Comparison of ENCODE assay signal across 23 cellular contexts in the genomic region with DNA sequence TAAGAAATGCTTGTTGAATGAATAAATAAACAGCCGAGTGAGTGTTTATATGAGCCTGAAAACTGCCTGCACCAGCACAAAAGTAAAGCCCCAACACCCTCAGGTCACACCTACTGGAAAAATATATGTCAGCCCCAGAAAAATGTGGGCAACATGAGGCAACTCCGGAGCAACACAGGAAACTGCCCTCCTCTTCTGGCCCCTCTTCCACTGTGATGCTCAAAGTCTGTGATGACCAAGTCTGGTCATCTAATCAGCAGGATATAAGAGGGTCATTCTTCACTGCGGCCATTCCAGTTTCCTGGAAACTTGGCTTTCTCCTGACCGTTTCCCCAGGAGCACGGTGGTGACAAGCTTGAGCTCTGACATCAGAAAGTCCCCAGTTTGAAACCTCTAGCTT.
DNase-seq lines count a peak whose midpoint lies in the region; ATAC-seq, FAIRE-seq and TF ChIP-seq lines count a peak whose summit lies in the region.
"Had no signal": no experiment of that assay in that cellular context is flagged by ENCODE, and none has a peak within 500 bp of the region (broad histone marks: within the 10 kb centered on the region; RNA-seq: fewer than 3 reads in every experiment).

No MANE protein-coding gene starts in this region.

- BruUV-seq in K562 (replicated peaks; lab: Mats Ljungman, UMichigan) = no TSS peak

- no peak overlapping the region for H3K23ac ChIP-seq in mesenchymal stem cell (ENCODE audit: low read length in 2 of 2)

- no peak for TF ChIP-seq RAD21 in K562 (CRISPR knock-in tag; conservative IDR thresholded peaks at IDR 0.05 in 1 of 2, IDR thresholded peaks at IDR 0.05 in 1 of 2)

- WGBS in K562 (ENCODE audit: insufficient coverage, low coverage, missing lambda C conversion rate) = 19% methylated on average over 5 of the region's 5 CpGs
- 73% methylated on average over 5 of the region's 5 CpGs for WGBS in mesenchymal stem cell

- H3K4me1 ChIP-seq in K562 (replicated peaks in 1 of 2; ENCODE audit: control insufficient read depth in 2 of 2, insufficient read depth in 2 of 2, low read length in 2 of 2) = peaks cover 0 to 23% of the 10 kb centered on the region in 2 experiments; a peak in 4 of 5 replicates
- H3K4me1 ChIP-seq in mesenchymal stem cell (ENCODE audit: control insufficient read depth, insufficient read depth, low read depth, low read length) = peaks cover 3% of the 10 kb centered on the region
- H3K4me1 ChIP-seq: BE2C, Peyer's patch had no signal

- no peak overlapping the region for H2BK120ac ChIP-seq in mesenchymal stem cell (ENCODE audit: low read depth, low read length)

- H3K79me2 ChIP-seq in K562 (ENCODE audit: control insufficient read depth, insufficient read depth, low read length) = no peaks in the 10 kb centered on the region

- no peak for TF ChIP-seq EP300 in K562 (IDR thresholded peaks at IDR 0.05; ENCODE audit: low read length)

- H3K4ac ChIP-seq in mesenchymal stem cell (ENCODE audit: low read depth in 1 of 2, low read length in 2 of 2) = no peak overlapping the region

- no peak for TF ChIP-seq CTCF in AG10803 (conservative IDR thresholded peaks at IDR 0.05; ENCODE audit: low read length)
- no peak for TF ChIP-seq CTCF in HL-60 (IDR thresholded peaks at IDR 0.05; ENCODE audit: insufficient read depth, low read length)
- no peak for TF ChIP-seq CTCF in K562 (IDR thresholded peaks at IDR 0.05 in 2 of 3, conservative IDR thresholded peaks at IDR 0.05 in 1 of 3; ENCODE audit: insufficient read depth in 2 of 3, low read depth in 1 of 3, low read length in 3 of 3)

- peak overlapping the region in 1 of 2 experiments; percentile 16 for H3K18ac ChIP-seq in mesenchymal stem cell (ENCODE audit: low read depth in 1 of 2, low read length in 2 of 2)

- H4K91ac ChIP-seq in mesenchymal stem cell (ENCODE audit: low read length) = no peak overlapping the region

- DNase-seq in AG10803 (ENCODE audit: low read depth) (peak; percentile 3), HL-60 (ENCODE audit: low read depth in 1 of 2, low spot score in 1 of 2) (peak in 1 of 2 experiments; percentile 49), K562 (ENCODE audit: extremely low read depth in 1 of 4, low spot score in 3 of 4) (no peak), mesenchymal stem cell (peak; percentile 14)
- no peak for DNase-seq in activated T-cell treated with anti-CD3 and anti-CD28 coated beads, Interleukin-2, amount 50 U/mL, for 1 hour
- DNase-seq in activated T-cell treated with anti-CD3 and anti-CD28 coated beads, Interleukin-2, amount 50 U/mL, for 48 hours = no peak
- DNase-seq: BE2C; CD8-positive, alpha-beta memory T cell; DMS 273 treated with DMSO at 0.1 percent for 48 hours; DMS79; EL; GDM1; H9; KG1; MG63; NCI-H2029; NCI-H69; Peyer's patch; SIG-M5 had no signal

- POLR2A ChIA-PET in K562 (lab: Yijun Ruan, JAX) = interaction anchor here (0.8 to 1.1 kb wide), 2 partner anchors 9 to 27 kb away, joined by 3 read pairs; no protein-coding TSS in a partner anchor

- CTCF ChIA-PET in K562 (lab: Yijun Ruan, JAX; ENCODE audit: low intra/inter-chr PET ratio) = no interaction called here

- H3K27ac ChIP-seq in HL-60 (replicated peaks) (peak overlapping the region; percentile 98), K562 (ENCODE audit: extremely low read depth, low read depth, low read length) (peak overlapping the region; percentile 32; the same call in 1 of the 3 replicates), mesenchymal stem cell (ENCODE audit: low read length, poor library complexity, severe bottlenecking) (no peak overlapping the region)
- H3K27ac ChIP-seq: Peyer's patch, SK-N-MC had no signal

- H3K36me3 ChIP-seq in K562 (ENCODE audit: control insufficient read depth, insufficient read depth, low read length) (no peaks in the 10 kb centered on the region), mesenchymal stem cell (ENCODE audit: control insufficient read depth in 1 of 2, insufficient read depth in 2 of 2, low read depth in 1 of 2, low read length in 2 of 2) (no peaks in the 10 kb centered on the region)
- H3K36me3 ChIP-seq: BE2C, MG63, Peyer's patch had no signal

- H2AFZ ChIP-seq in K562 (ENCODE audit: low read depth, low read length) (peak overlapping the region; percentile 20; the same call in 1 of the 2 replicates), mesenchymal stem cell (ENCODE audit: low read depth, low read length) (no peak overlapping the region)
- H2AFZ ChIP-seq: GM23338 had no signal

- no peak overlapping the region for H2AK5ac ChIP-seq in mesenchymal stem cell (ENCODE audit: low read length, severe bottlenecking)

- no peak overlapping the region for H3K4me2 ChIP-seq in K562 (ENCODE audit: insufficient read depth, low read length)
- H3K4me2 ChIP-seq in mesenchymal stem cell (ENCODE audit: low read length, poor library complexity, severe bottlenecking) = no peak overlapping the region
- H3K4me2 ChIP-seq: GM23338 had no signal

- no peaks in the 10 kb centered on the region for H3K9me1 ChIP-seq in K562 (ENCODE audit: control insufficient read depth, insufficient read depth, low read length)

- TF ChIP-seq POLR2A in K562 (conservative IDR thresholded peaks at IDR 0.05) = no peak

- no peak overlapping the region for H2BK12ac ChIP-seq in mesenchymal stem cell (ENCODE audit: low read length in 2 of 2)

- ATAC-seq in K562 (peak; percentile 42; the same call in 1 of the 3 replicates), HG03280 (IDR thresholded peaks at IDR 0.05; ENCODE audit: unreplicated experiment) (no peak)
- ATAC-seq: GM12878, GM23338 had no signal

- H3K4me3 ChIP-seq in AG10803 (ENCODE audit: low read length) = no peak overlapping the region
- no peak overlapping the region for H3K4me3 ChIP-seq in HL-60 (replicated peaks; ENCODE audit: insufficient read depth, low read length)
- no peak overlapping the region for H3K4me3 ChIP-seq in K562
- H3K4me3 ChIP-seq in mesenchymal stem cell (ENCODE audit: insufficient read depth in 1 of 2, low read depth in 1 of 2, low read length in 2 of 2) = no peak overlapping the region
- H3K4me3 ChIP-seq: GM12878, GM23338, MG63, Peyer's patch, SK-N-MC had no signal

- in situ Hi-C loops in K562 (cut with MboI) = no loop called here

- no peak overlapping the region for H2BK15ac ChIP-seq in mesenchymal stem cell (ENCODE audit: low read depth, poor library complexity, severe bottlenecking)

- no peak overlapping the region for H3K14ac ChIP-seq in mesenchymal stem cell (ENCODE audit: low read length in 2 of 2)

- no peak overlapping the region for H3K9ac ChIP-seq in K562 (ENCODE audit: insufficient read depth in 1 of 2, low read depth in 2 of 2, low read length in 2 of 2)
- no peak overlapping the region for H3K9ac ChIP-seq in mesenchymal stem cell (ENCODE audit: low read length)

- no peaks in the 10 kb centered on the region for H3K79me1 ChIP-seq in mesenchymal stem cell (replicated peaks; ENCODE audit: low read length, poor library complexity, severe bottlenecking)

- H4K8ac ChIP-seq in mesenchymal stem cell (ENCODE audit: low read length) = no peak overlapping the region

- H3K27me3 ChIP-seq in HL-60 (ENCODE audit: insufficient read depth, poor library complexity, severe bottlenecking) = no peaks in the 10 kb centered on the region
- H3K27me3 ChIP-seq in K562 (ENCODE audit: control insufficient read depth in 2 of 2, insufficient read depth in 2 of 2, low read length in 2 of 2) = no peaks in the 10 kb centered on the region
- no peaks in the 10 kb centered on the region for H3K27me3 ChIP-seq in mesenchymal stem cell (ENCODE audit: control insufficient read depth in 1 of 2, insufficient read depth in 1 of 2, low read length in 2 of 2)
- H3K27me3 ChIP-seq: MG63, Peyer's patch had no signal

- no peak for FAIRE-seq in K562 (lab: Jason Lieb, UNC)
- FAIRE-seq: GM12878 had no signal

- intact Hi-C loops in K562 (cut with micrococcal nuclease) = no loop called here

- no peak overlapping the region for H2BK5ac ChIP-seq in mesenchymal stem cell (ENCODE audit: low read depth, low read length, poor library complexity, severe bottlenecking)

- H4K20me1 ChIP-seq in K562 (replicated peaks; ENCODE audit: control insufficient read depth, insufficient read depth, low read length) = no peaks in the 10 kb centered on the region

- no peaks in the 10 kb centered on the region; the same call in 1 of the 2 replicates for H3K9me3 ChIP-seq in K562 (replicated peaks; ENCODE audit: control insufficient read depth, insufficient read depth, low read depth, low read length)
- H3K9me3 ChIP-seq in mesenchymal stem cell (ENCODE audit: control insufficient read depth, low read length) = no peaks in the 10 kb centered on the region
- H3K9me3 ChIP-seq: BE2C, MG63, Peyer's patch had no signal

TF ChIP-seq in K562, 482 proteins besides CTCF, POLR2A, EP300 and RAD21 (continues in another document):
- no peak for TF ChIP-seq SIN3B (IDR thresholded peaks at IDR 0.05; ENCODE audit: low read depth)
- TF ChIP-seq HSF4 (CRISPR knock-in tag; IDR thresholded peaks at IDR 0.05; ENCODE audit: borderline replicate concordance) = no peak
- TF ChIP-seq ZNF76 (CRISPR knock-in tag; IDR thresholded peaks at IDR 0.05; ENCODE audit: borderline replicate concordance) = 0 out of 2 replicates have a peak, but pooled peaks have one; percentile 29
- peak; percentile 79; the same call in 1 of the 2 replicates for TF ChIP-seq ZNF589 (CRISPR knock-in tag; IDR thresholded peaks at IDR 0.05; ENCODE audit: low read depth)
- TF ChIP-seq NR2C2 (CRISPR knock-in tag; IDR thresholded peaks at IDR 0.05) = no peak
- peak; percentile 62; the same call in 1 of the 2 replicates for TF ChIP-seq NR2C2 (tag; IDR thresholded peaks at IDR 0.05)

Comparison
In these comparisons a context has a peak if more than half of its experiments do, and no peak if none do; other contexts are left out.
1. DNase-seq: peak in AG10803 (single experiment) and mesenchymal stem cell (single experiment); none in K562 (0 of 4), activated T-cell treated with anti-CD3 and anti-CD28 coated beads, Interleukin-2, amount 50 U/mL, for 1 hour (single experiment) and activated T-cell treated with anti-CD3 and anti-CD28 coated beads, Interleukin-2, amount 50 U/mL, for 48 hours (0 of 2).